In genomic region chr20:19599200-19599599, GRCh38 we compare ENCODE assay signal across 1 cellular context.
TF ChIP-seq lines count a peak whose summit lies in the region.

No MANE protein-coding gene starts in this region.

TF ChIP-seq in H1, 55 proteins besides CTCF, POLR2A, EP300 and RAD21:
- TF ChIP-seq RFX5 (IDR thresholded peaks at IDR 0.05; ENCODE audit: borderline replicate concordance, low read depth, low read length) (no peak), ASH2L (IDR thresholded peaks at IDR 0.05; ENCODE audit: low read length) (no peak), CREB1 (IDR thresholded peaks at IDR 0.05) (no peak), TBP (IDR thresholded peaks at IDR 0.05; ENCODE audit: low read depth, low read length) (no peak), TAF1 (IDR thresholded peaks at IDR 0.05; ENCODE audit: low read depth, low read length) (no peak), CHD2 (IDR thresholded peaks at IDR 0.05; ENCODE audit: low read length) (no peak), KDM4A (IDR thresholded peaks at IDR 0.05; ENCODE audit: low read depth, low read length, severe bottlenecking) (no peak), BCL11A (IDR thresholded peaks at IDR 0.05; ENCODE audit: low read depth in 2 of 2, low read length in 2 of 2) (no peak), KDM5A (IDR thresholded peaks at IDR 0.05; ENCODE audit: low read length) (no peak), JUN (IDR thresholded peaks at IDR 0.05; ENCODE audit: low read depth, low read length) (no peak), TCF12 (IDR thresholded peaks at IDR 0.05; ENCODE audit: low read depth, low read length) (no peak), SRF (IDR thresholded peaks at IDR 0.05; ENCODE audit: low read depth, low read length) (no peak), RNF2 (IDR thresholded peaks at IDR 0.05; ENCODE audit: borderline replicate concordance, low read depth, low read length, missing control alignments, poor library complexity, severe bottlenecking) (no peak)
- TF ChIP-seq, protein P1, sequence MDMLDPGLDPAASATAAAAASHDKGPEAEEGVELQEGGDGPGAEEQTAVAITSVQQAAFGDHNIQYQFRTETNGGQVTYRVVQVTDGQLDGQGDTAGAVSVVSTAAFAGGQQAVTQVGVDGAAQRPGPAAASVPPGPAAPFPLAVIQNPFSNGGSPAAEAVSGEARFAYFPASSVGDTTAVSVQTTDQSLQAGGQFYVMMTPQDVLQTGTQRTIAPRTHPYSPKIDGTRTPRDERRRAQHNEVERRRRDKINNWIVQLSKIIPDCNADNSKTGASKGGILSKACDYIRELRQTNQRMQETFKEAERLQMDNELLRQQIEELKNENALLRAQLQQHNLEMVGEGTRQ (IDR thresholded peaks at IDR 0.05; ENCODE audit: low read length), result no peak
